ENCODE assay signal across 25 cellular contexts in the genomic region with DNA sequence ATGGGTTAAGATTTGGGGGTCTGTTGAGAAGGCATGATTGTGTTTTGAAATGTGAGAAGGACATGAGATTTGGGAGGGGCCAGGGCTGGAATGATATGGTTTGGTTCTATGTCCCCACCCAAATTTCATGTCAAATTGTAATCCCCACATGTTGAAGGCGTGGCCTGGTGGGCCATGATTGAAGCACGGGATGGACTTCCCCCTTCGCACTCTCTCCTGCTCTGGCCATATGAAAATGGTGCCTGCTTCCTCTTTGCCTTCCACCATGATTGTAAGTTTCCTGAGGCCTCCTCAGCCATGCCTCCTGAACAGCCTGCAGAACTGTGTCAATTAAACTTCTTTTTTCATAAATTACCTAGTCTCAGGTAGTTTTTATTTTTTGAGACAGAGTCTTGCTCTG.
"Had no signal": no experiment of that assay in that cellular context is flagged by ENCODE, and none has a peak within 500 bp of the region (broad histone marks: within the 10 kb centered on the region; RNA-seq: fewer than 3 reads in every experiment).

No MANE protein-coding gene starts in this region.

- H3K9ac ChIP-seq: parathyroid adenoma had no signal

- H3K9me3 ChIP-seq: psoas muscle, suprapubic skin, tibial artery had no signal

- H3K27ac Mint-ChIP-seq: activated CD4-positive, alpha-beta T cell treated with anti-CD3 and anti-CD28 coated beads, Interleukin-2, amount 10 ng/mL, durations not matched to agents 7 days and 5 days; activated CD8-positive, alpha-beta T cell treated with anti-CD3 and anti-CD28 coated beads for 36 hours; activated naive CD4-positive, alpha-beta T cell treated with anti-CD3 and anti-CD28 coated beads, Interleukin-2, amount 50 U/mL, for 24 hours; activated T-helper 2 cell treated with anti-CD3 and anti-CD28 coated beads, Interferon-gamma antibody, Interleukin-2, Interleukin-4, amounts not matched to agents 10 μg/mL and 5 μg/mL and 100 μg/mL, durations not matched to agents 14 hours and 24 hours and 36 hours; mesothelial cell of epicardium; T-helper 17 cell; WTC11 had no signal

- ATAC-seq: activated CD8-positive, alpha-beta T cell treated with anti-CD3 and anti-CD28 coated beads for 36 hours; activated T-cell treated with anti-CD3 and anti-CD28 coated beads, Interleukin-2, amount 50 U/mL, for 4 hours; left cardiac atrium; psoas muscle; T-helper 17 cell; WTC11 had no signal

- DNase-seq: activated CD4-positive, alpha-beta T cell treated with anti-CD3 and anti-CD28 coated beads for 1 hour; activated CD4-positive, alpha-beta T cell treated with anti-CD3 and anti-CD28 coated beads, Interleukin-2, amount 10 ng/mL, durations not matched to agents 7 days and 5 days; activated CD8-positive, alpha-beta T cell treated with anti-CD3 and anti-CD28 coated beads for 36 hours; activated T-cell treated with anti-CD3 and anti-CD28 coated beads, Interleukin-2, amount 50 U/mL, for 4 hours; anterior cingulate cortex; dermis blood vessel endothelial cell; effector CD8-positive, alpha-beta T cell; islet precursor cell; left cardiac atrium; naive B cell; occipital lobe; stimulated activated CD4-positive, alpha-beta T cell treated with anti-CD3 and anti-CD28 coated beads, Interleukin-15, amount 100 ng/mL, for 24 hours; stimulated activated CD4-positive, alpha-beta T cell treated with anti-CD3 and anti-CD28 coated beads, Interleukin-2, amount 100 ng/mL, for 24 hours; stimulated activated naive CD4-positive, alpha-beta T cell; T-helper 17 cell; T1000; tibial artery had no signal

- H3K9me3 Mint-ChIP-seq: activated naive CD4-positive, alpha-beta T cell treated with anti-CD3 and anti-CD28 coated beads, Interleukin-2, amount 50 U/mL, for 24 hours; central memory CD8-positive, alpha-beta T cell had no signal

- H3K27me3 ChIP-seq: suprapubic skin, tibial artery had no signal

- H3K79me2 ChIP-seq: parathyroid adenoma had no signal

- H3K27me3 Mint-ChIP-seq: activated CD8-positive, alpha-beta T cell treated with anti-CD3 and anti-CD28 coated beads for 36 hours; activated naive CD4-positive, alpha-beta T cell treated with anti-CD3 and anti-CD28 coated beads, Interleukin-2, amount 50 U/mL, for 24 hours; central memory CD8-positive, alpha-beta T cell; T-helper 17 cell had no signal

- H3K36me3 Mint-ChIP-seq: activated naive CD4-positive, alpha-beta T cell treated with anti-CD3 and anti-CD28 coated beads, Interleukin-2, amount 50 U/mL, for 24 hours had no signal

- H3K4me3 ChIP-seq: psoas muscle, suprapubic skin, tibial artery had no signal

- H2AFZ ChIP-seq: parathyroid adenoma had no signal

- H3K27ac ChIP-seq: parathyroid adenoma, psoas muscle, suprapubic skin, tibial artery had no signal

- H3K4me3 Mint-ChIP-seq: activated CD4-positive, alpha-beta T cell treated with anti-CD3 and anti-CD28 coated beads, Interleukin-2, amount 10 ng/mL, durations not matched to agents 7 days and 5 days; activated CD8-positive, alpha-beta T cell treated with anti-CD3 and anti-CD28 coated beads for 36 hours; activated naive CD4-positive, alpha-beta T cell treated with anti-CD3 and anti-CD28 coated beads, Interleukin-2, amount 50 U/mL, for 24 hours; activated T-cell treated with anti-CD3 and anti-CD28 coated beads, Interleukin-2, amount 50 U/mL, for 4 hours; central memory CD8-positive, alpha-beta T cell; mesothelial cell of epicardium; T-helper 17 cell; WTC11 had no signal

- H3K36me3 ChIP-seq: suprapubic skin, tibial artery had no signal

- H3K4me1 ChIP-seq: parathyroid adenoma had no signal

- H3K4me1 Mint-ChIP-seq: activated CD4-positive, alpha-beta T cell treated with anti-CD3 and anti-CD28 coated beads, Interleukin-2, amount 10 ng/mL, durations not matched to agents 7 days and 5 days had no signal
